32 cellular contexts compared by ENCODE assay signal in genomic region chr1:197933016-197933415, GRCh38. TPM values are rescaled to one million over a fixed set of nuclear protein-coding genes. Genes with fewer than 3 reads are reported as not detected.
"Had no signal": no experiment of that assay in that cellular context is flagged by ENCODE, and none has a peak within 500 bp of the region (broad histone marks: within the 10 kb centered on the region; RNA-seq: fewer than 3 reads in every experiment).

No MANE protein-coding gene starts in this region.

- H3K4me1 ChIP-seq: adrenal gland, SJCRH30 had no signal

- H3K27ac ChIP-seq: adrenal gland, PC-9, SJCRH30 had no signal

- DNase-seq: activated CD4-positive, alpha-beta T cell treated with anti-CD3 and anti-CD28 coated beads for 36 hours; activated CD4-positive, alpha-beta T cell treated with anti-CD3 and anti-CD28 coated beads, Interleukin-2, amount 10 ng/mL, durations not matched to agents 7 days and 5 days; activated CD4-positive, alpha-beta T cell treated with anti-CD3 and anti-CD28 coated beads, Interleukin-2, amount 50 U/mL, for 48 hours; activated CD8-positive, alpha-beta T cell treated with anti-CD3 and anti-CD28 coated beads, Interleukin-2, amount 10 ng/mL, durations not matched to agents 7 days and 5 days; activated gamma-delta T cell treated with Interleukin-2 at 50 U/mL for 16 hours; activated naive CD4-positive, alpha-beta T cell treated with anti-CD3 and anti-CD28 coated beads for 36 hours; activated T-cell treated with anti-CD3 and anti-CD28 coated beads, Interleukin-2, amount 50 U/mL, for 24 hours; adrenal gland; caudate nucleus; cerebellar nuclear complex; KG1; MM.1S; MV-4-11; NCI-H1092; NCI-H1436 treated with DMSO at 0.1 percent for 48 hours; NCI-H1694 treated with DMSO at 0.1 percent for 48 hours; NCI-H2029; NCI-H345; NCI-H524 treated with DMSO at 0.1 percent for 48 hours; NCI-H748 treated with DMSO at 0.1 percent for 48 hours; NK-92 treated with Interleukin-12 subunit alpha and Interleukin-12 subunit beta, amount 100 ng/mL, for 24 hours; PC-9; SHP77; SJCRH30; SK-N-SH had no signal

- H3K36me3 ChIP-seq: adrenal gland, SJCRH30 had no signal

- FAIRE-seq: astrocyte, bronchial epithelial cell had no signal

- H3K9me3 ChIP-seq: adrenal gland, SJCRH30, SK-N-SH had no signal

- H3K4me3 ChIP-seq: adrenal gland, PC-9, SJCRH30 had no signal

- H3K27me3 ChIP-seq: SJCRH30 had no signal

- ATAC-seq: activated CD4-positive, alpha-beta T cell treated with anti-CD3 and anti-CD28 coated beads for 36 hours; activated CD4-positive, CD25-positive, alpha-beta regulatory T cell treated with anti-CD3 and anti-CD28 coated beads, Interleukin-2, amount 50 U/mL, for 24 hours; activated CD8-positive, alpha-beta T cell treated with anti-CD3 and anti-CD28 coated beads, Interleukin-2, amount 10 ng/mL, durations not matched to agents 7 days and 5 days; activated naive CD4-positive, alpha-beta T cell treated with anti-CD3 and anti-CD28 coated beads, Interleukin-2, amount 50 U/mL, for 72 hours; WTC11 had no signal

- H3K9me2 ChIP-seq: SK-N-SH had no signal

- H3K4me2 ChIP-seq: PC-9, SK-N-SH had no signal

- H3K9ac ChIP-seq: SK-N-SH had no signal

RNA-seq across cellular contexts. Expression of gene LHX9, which starts 15.8 kb away (rescaled TPM):
- total RNA-seq: activated CD4-positive, alpha-beta T cell treated with anti-CD3 and anti-CD28 coated beads for 36 hours; activated CD4-positive, alpha-beta T cell treated with anti-CD3 and anti-CD28 coated beads, Interleukin-2, amount 10 ng/mL, durations not matched to agents 7 days and 5 days; activated CD8-positive, alpha-beta T cell treated with anti-CD3 and anti-CD28 coated beads, Interleukin-2, amount 10 ng/mL, durations not matched to agents 7 days and 5 days; activated naive CD4-positive, alpha-beta T cell treated with anti-CD3 and anti-CD28 coated beads for 36 hours; activated naive CD4-positive, alpha-beta T cell treated with anti-CD3 and anti-CD28 coated beads, Interleukin-2, amount 50 U/mL, for 72 hours; astrocyte; bronchial epithelial cell; LHCN-M2; OCI-LY7; WTC11 had no signal
